8 cellular contexts compared by ENCODE assay signal in the genomic region with DNA sequence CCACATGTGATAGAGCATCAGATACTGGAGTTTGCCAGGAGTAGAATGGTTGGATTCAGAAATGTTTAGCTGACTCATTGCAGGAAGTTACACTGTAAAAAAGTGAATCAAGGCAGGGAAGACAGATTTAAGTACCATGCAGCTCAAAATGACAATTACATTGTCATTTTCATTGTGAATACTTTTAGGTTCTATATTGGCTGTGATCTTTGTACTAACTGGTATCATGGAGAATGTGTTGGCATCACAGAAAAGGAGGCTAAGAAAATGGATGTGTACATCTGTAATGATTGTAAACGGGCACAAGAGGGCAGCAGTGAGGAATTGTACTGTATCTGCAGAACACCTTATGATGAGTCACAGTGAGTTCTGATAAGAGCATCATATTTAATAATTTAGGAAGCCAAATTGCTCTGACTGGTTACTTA. TPM values are rescaled to one million over a fixed set of nuclear protein-coding genes. Genes with fewer than 3 reads are reported as not detected.
DNase-seq lines count a peak whose midpoint lies in the region; ATAC-seq, FAIRE-seq and TF ChIP-seq lines count a peak whose summit lies in the region.
"Not testable (repeated sequence)": the region's sequence is repeated elsewhere in the genome, so short reads cannot be mapped to it uniquely, and the experiment has no call there.

No MANE protein-coding gene starts in this region.

- peaks cover 65% of the 10 kb centered on the region for H3K36me3 Mint-ChIP-seq in brain

- not testable (repeated sequence) for H3K27me3 Mint-ChIP-seq in brain

- H3K9me3 ChIP-seq in uterus = not testable (repeated sequence)

- H3K36me3 ChIP-seq in uterus = not testable (repeated sequence)

- not testable (repeated sequence) for H3K27ac ChIP-seq in uterus

- H3K9me3 Mint-ChIP-seq in brain = not testable (repeated sequence)

- H3K27ac Mint-ChIP-seq in brain = peak overlapping the region in 4 of 5 experiments; percentile 43 to 73 (median 60)

- DNase-seq in HTR-8/SVneo (ENCODE audit: insufficient read length, low spot score) (peak; percentile 38), NCI-H82 (lab: John Stamatoyannopoulos, UW) (peak; percentile 88), hippocampal formation (lab: John Stamatoyannopoulos, UW) (peak; percentile 37 to 62), sciatic nerve (ENCODE audit: low spot score) (peak; percentile 81), uterus (peak; percentile 58 to 78)
- DNase-seq in activated CD4-positive, alpha-beta T cell treated with anti-CD3 and anti-CD28 coated beads for 1 hour = peak; percentile 47

- intact Hi-C loops in sciatic nerve (cut with DNase I); uterus (cut with DNase I; ENCODE audit: low total_unique reads): not testable (repeated sequence)

- peak; percentile 58 for TF ChIP-seq CTCF in GM12872 (IDR thresholded peaks at IDR 0.05; ENCODE audit: insufficient read depth, low read depth, low read length)
- TF ChIP-seq CTCF in brain (conservative IDR thresholded peaks at IDR 0.05) = peak; percentile 59 to 71
- peak; percentile 60 to 72 (median 66) for TF ChIP-seq CTCF in uterus (IDR thresholded peaks at IDR 0.05)

- not testable (repeated sequence) for H3K27me3 ChIP-seq in uterus

- not testable (repeated sequence) for H3K4me3 ChIP-seq in uterus

- H3K4me1 ChIP-seq in uterus = not testable (repeated sequence)

- not testable (repeated sequence) for TF ChIP-seq POLR2A in uterus (IDR thresholded peaks at IDR 0.05)

- not testable (repeated sequence) for H3K4me3 Mint-ChIP-seq in brain

- not testable (repeated sequence) for FAIRE-seq in HTR-8/SVneo (lab: Jason Lieb, UNC)

- H3K4me1 Mint-ChIP-seq in brain = not testable (repeated sequence)

- ATAC-seq in sciatic nerve = peak; percentile 87

RNA-seq across cellular contexts. Expression of gene C17orf58, which starts 33.1 kb away (rescaled TPM):
- polyA plus RNA-seq in brain (ENCODE audit: insufficient read depth, low read depth, low replicate concordance) = 27.5 TPM
- total RNA-seq in sciatic nerve (6.2 TPM), uterus (10 to 100 TPM in 2 of 4 donors, 1 to 10 TPM in 2; 2.6 to 20.3 (median 7.6) TPM)

Comparison
In these comparisons a context has a peak if more than half of its experiments do, and no peak if none do; other contexts are left out.
1. DNase-seq: peak in every context shown above with its lines; median percentile 88 in NCI-H82; 81 in sciatic nerve; 68 in uterus; 50 in hippocampal formation; 47 in activated CD4-positive, alpha-beta T cell treated with anti-CD3 and anti-CD28 coated beads for 1 hour; 38 in HTR-8/SVneo.